In genomic region chr1:27759236-27759635, GRCh38 we compare ENCODE assay signal across 35 cellular contexts.
"Had no signal": no experiment of that assay in that cellular context is flagged by ENCODE, and none has a peak within 500 bp of the region (broad histone marks: within the 10 kb centered on the region; RNA-seq: fewer than 3 reads in every experiment).

No MANE protein-coding gene starts in this region.

- H3K27me3 Mint-ChIP-seq: activated B cell treated with CpG ODN at 0.5 μM for 24 hours; activated CD4-positive, alpha-beta memory T cell treated with anti-CD3 and anti-CD28 coated beads, Interleukin-2, amount 10 ng/mL, durations not matched to agents 7 days and 5 days; activated CD4-positive, alpha-beta T cell treated with anti-CD3 and anti-CD28 coated beads, Interleukin-2, amount 10 ng/mL, durations not matched to agents 24 days and 14 days; activated CD8-positive, alpha-beta memory T cell treated with anti-CD3 and anti-CD28 coated beads, Interleukin-2, amount 10 ng/mL, durations not matched to agents 7 days and 5 days; activated naive CD4-positive, alpha-beta T cell treated with anti-CD3 and anti-CD28 coated beads, Interleukin-2, amount 10 ng/mL, durations not matched to agents 7 days and 5 days; activated naive CD4-positive, alpha-beta T cell treated with anti-CD3 and anti-CD28 coated beads, Interleukin-2, amount 50 U/mL, for 24 hours; activated naive CD8-positive, alpha-beta T cell; activated naive CD8-positive, alpha-beta T cell treated with anti-CD3 and anti-CD28 coated beads, Interleukin-2, amount 10 ng/mL, durations not matched to agents 7 days and 5 days; activated naive CD8-positive, alpha-beta T cell treated with anti-CD3 and anti-CD28 coated beads, Interleukin-2, amount 50 U/mL, for 24 hours; activated T-cell treated with anti-CD3 and anti-CD28 coated beads, Interleukin-2, amount 50 U/mL, for 24 hours; brain; central memory CD8-positive, alpha-beta T cell; T-cell had no signal

- H3K4me1 Mint-ChIP-seq: activated B cell treated with CpG ODN at 0.5 μM for 24 hours; activated CD4-positive, alpha-beta memory T cell treated with anti-CD3 and anti-CD28 coated beads, Interleukin-2, amount 10 ng/mL, durations not matched to agents 7 days and 5 days; activated CD4-positive, alpha-beta T cell treated with anti-CD3 and anti-CD28 coated beads, Interleukin-2, amount 10 ng/mL, durations not matched to agents 24 days and 14 days; activated CD8-positive, alpha-beta memory T cell treated with anti-CD3 and anti-CD28 coated beads, Interleukin-2, amount 10 ng/mL, durations not matched to agents 7 days and 5 days; activated naive CD4-positive, alpha-beta T cell treated with anti-CD3 and anti-CD28 coated beads, Interleukin-2, amount 10 ng/mL, durations not matched to agents 7 days and 5 days; activated naive CD4-positive, alpha-beta T cell treated with anti-CD3 and anti-CD28 coated beads, Interleukin-2, amount 50 U/mL, for 24 hours; activated naive CD8-positive, alpha-beta T cell treated with anti-CD3 and anti-CD28 coated beads, Interleukin-2, amount 10 ng/mL, durations not matched to agents 7 days and 5 days; activated naive CD8-positive, alpha-beta T cell treated with anti-CD3 and anti-CD28 coated beads, Interleukin-2, amount 50 U/mL, for 24 hours; brain; central memory CD8-positive, alpha-beta T cell; T-cell had no signal

- H3K4me1 ChIP-seq: ascending aorta had no signal

- DNase-seq: activated B cell treated with CpG ODN at 0.5 μM for 24 hours; activated CD4-positive, alpha-beta memory T cell treated with anti-CD3 and anti-CD28 coated beads, Interleukin-2, amount 10 ng/mL, durations not matched to agents 7 days and 5 days; activated CD4-positive, alpha-beta T cell treated with anti-CD3 and anti-CD28 coated beads for 4 hours; activated CD4-positive, alpha-beta T cell treated with anti-CD3 and anti-CD28 coated beads, Interleukin-2, amount 10 ng/mL, durations not matched to agents 24 days and 14 days; activated CD4-positive, alpha-beta T cell treated with anti-CD3 and anti-CD28 coated beads, Interleukin-2, amount 50 U/mL, for 1 hour; activated CD4-positive, alpha-beta T cell treated with anti-CD3 and anti-CD28 coated beads, Interleukin-2, amount 50 U/mL, for 4 hours; activated CD4-positive, CD25-positive, alpha-beta regulatory T cell treated with anti-CD3 and anti-CD28 coated beads, Interleukin-2, amount 50 U/mL, for 72 hours; activated CD8-positive, alpha-beta memory T cell treated with anti-CD3 and anti-CD28 coated beads for 24 hours; activated CD8-positive, alpha-beta memory T cell treated with anti-CD3 and anti-CD28 coated beads, Interleukin-2, amount 10 ng/mL, durations not matched to agents 7 days and 5 days; activated CD8-positive, alpha-beta memory T cell treated with anti-CD3 and anti-CD28 coated beads, Interleukin-2, amount 50 U/mL, for 48 hours; activated CD8-positive, alpha-beta T cell treated with anti-CD3 and anti-CD28 coated beads, Interleukin-2, amount 10 ng/mL, durations not matched to agents 7 days and 5 days; activated effector memory CD4-positive, alpha-beta T cell treated with Interleukin-2 at 50 U/mL for 16 hours; activated gamma-delta T cell; activated naive CD4-positive, alpha-beta T cell treated with anti-CD3 and anti-CD28 coated beads, Interleukin-2, amount 10 ng/mL, durations not matched to agents 7 days and 5 days; activated naive CD4-positive, alpha-beta T cell treated with Interleukin-2 at 50 U/mL for 16 hours; activated naive CD8-positive, alpha-beta T cell treated with anti-CD3 and anti-CD28 coated beads, Interleukin-2, amount 10 ng/mL, durations not matched to agents 7 days and 5 days; activated naive CD8-positive, alpha-beta T cell treated with anti-CD3 and anti-CD28 coated beads, Interleukin-2, amount 50 U/mL, for 24 hours; activated T-cell treated with anti-CD3 and anti-CD28 coated beads, Interleukin-2, amount 50 U/mL, for 24 hours; activated T-cell treated with anti-CD3 and anti-CD28 coated beads, Interleukin-2, amount 50 U/mL, for 48 hours; amygdala; anterior cingulate cortex; caudate nucleus; cerebellar nuclear complex; T-cell; T-helper 2 cell; T-helper 9 cell had no signal

- H3K27ac Mint-ChIP-seq: activated B cell treated with CpG ODN at 0.5 μM for 24 hours; activated CD4-positive, alpha-beta memory T cell treated with anti-CD3 and anti-CD28 coated beads, Interleukin-2, amount 10 ng/mL, durations not matched to agents 7 days and 5 days; activated CD4-positive, alpha-beta T cell treated with anti-CD3 and anti-CD28 coated beads, Interleukin-2, amount 10 ng/mL, durations not matched to agents 24 days and 14 days; activated CD8-positive, alpha-beta memory T cell treated with anti-CD3 and anti-CD28 coated beads, Interleukin-2, amount 10 ng/mL, durations not matched to agents 7 days and 5 days; activated CD8-positive, alpha-beta T cell treated with anti-CD3 and anti-CD28 coated beads, Interleukin-2, amount 10 ng/mL, durations not matched to agents 7 days and 5 days; activated naive CD4-positive, alpha-beta T cell treated with anti-CD3 and anti-CD28 coated beads, Interleukin-2, amount 10 ng/mL, durations not matched to agents 7 days and 5 days; activated naive CD4-positive, alpha-beta T cell treated with anti-CD3 and anti-CD28 coated beads, Interleukin-2, amount 50 U/mL, for 24 hours; activated naive CD8-positive, alpha-beta T cell; activated naive CD8-positive, alpha-beta T cell treated with anti-CD3 and anti-CD28 coated beads, Interleukin-2, amount 10 ng/mL, durations not matched to agents 7 days and 5 days; activated naive CD8-positive, alpha-beta T cell treated with anti-CD3 and anti-CD28 coated beads, Interleukin-2, amount 50 U/mL, for 24 hours; activated T-helper 2 cell treated with anti-CD3 and anti-CD28 coated beads, Interferon-gamma antibody, Interleukin-2, Interleukin-4, amounts not matched to agents 10 μg/mL and 5 μg/mL and 100 μg/mL, durations not matched to agents 14 hours and 24 hours and 36 hours; brain; T-cell; T-helper 2 cell treated with Interferon-gamma antibody and Interleukin-4, amounts not matched to agents 5 μg/mL and 100 μg/mL, for 36 hours had no signal

- H3K4me3 Mint-ChIP-seq: activated B cell treated with CpG ODN at 0.5 μM for 24 hours; activated CD4-positive, alpha-beta memory T cell treated with anti-CD3 and anti-CD28 coated beads, Interleukin-2, amount 10 ng/mL, durations not matched to agents 7 days and 5 days; activated CD4-positive, alpha-beta T cell treated with anti-CD3 and anti-CD28 coated beads, Interleukin-2, amount 10 ng/mL, durations not matched to agents 24 days and 14 days; activated CD8-positive, alpha-beta memory T cell treated with anti-CD3 and anti-CD28 coated beads, Interleukin-2, amount 10 ng/mL, durations not matched to agents 7 days and 5 days; activated CD8-positive, alpha-beta T cell treated with anti-CD3 and anti-CD28 coated beads, Interleukin-2, amount 10 ng/mL, durations not matched to agents 7 days and 5 days; activated naive CD4-positive, alpha-beta T cell treated with anti-CD3 and anti-CD28 coated beads, Interleukin-2, amount 10 ng/mL, durations not matched to agents 7 days and 5 days; activated naive CD4-positive, alpha-beta T cell treated with anti-CD3 and anti-CD28 coated beads, Interleukin-2, amount 50 U/mL, for 24 hours; activated naive CD8-positive, alpha-beta T cell; activated naive CD8-positive, alpha-beta T cell treated with anti-CD3 and anti-CD28 coated beads, Interleukin-2, amount 10 ng/mL, durations not matched to agents 7 days and 5 days; activated naive CD8-positive, alpha-beta T cell treated with anti-CD3 and anti-CD28 coated beads, Interleukin-2, amount 50 U/mL, for 24 hours; activated T-cell treated with anti-CD3 and anti-CD28 coated beads, Interleukin-2, amount 50 U/mL, for 24 hours; brain; central memory CD8-positive, alpha-beta T cell; T-cell; T-helper 2 cell treated with Interferon-gamma antibody and Interleukin-4, amounts not matched to agents 5 μg/mL and 100 μg/mL, for 36 hours had no signal

- H3K4me3 ChIP-seq: ascending aorta, cardiac muscle cell had no signal

- H3K27me3 ChIP-seq: ascending aorta, cardiac muscle cell had no signal

- H3K9me3 ChIP-seq: ascending aorta had no signal

- H3K27ac ChIP-seq: ascending aorta, cardiac muscle cell, VCaP had no signal

- H3K9me3 Mint-ChIP-seq: activated B cell treated with CpG ODN at 0.5 μM for 24 hours; activated CD4-positive, alpha-beta memory T cell treated with anti-CD3 and anti-CD28 coated beads, Interleukin-2, amount 10 ng/mL, durations not matched to agents 7 days and 5 days; activated CD4-positive, alpha-beta T cell treated with anti-CD3 and anti-CD28 coated beads, Interleukin-2, amount 10 ng/mL, durations not matched to agents 24 days and 14 days; activated naive CD4-positive, alpha-beta T cell treated with anti-CD3 and anti-CD28 coated beads, Interleukin-2, amount 10 ng/mL, durations not matched to agents 7 days and 5 days; activated naive CD4-positive, alpha-beta T cell treated with anti-CD3 and anti-CD28 coated beads, Interleukin-2, amount 50 U/mL, for 24 hours; activated naive CD8-positive, alpha-beta T cell treated with anti-CD3 and anti-CD28 coated beads, Interleukin-2, amount 10 ng/mL, durations not matched to agents 7 days and 5 days; activated naive CD8-positive, alpha-beta T cell treated with anti-CD3 and anti-CD28 coated beads, Interleukin-2, amount 50 U/mL, for 24 hours; activated T-cell treated with anti-CD3 and anti-CD28 coated beads, Interleukin-2, amount 50 U/mL, for 24 hours; activated T-helper 2 cell treated with anti-CD3 and anti-CD28 coated beads, Interferon-gamma antibody, Interleukin-2, Interleukin-4, amounts not matched to agents 10 μg/mL and 5 μg/mL and 100 μg/mL, durations not matched to agents 14 hours and 24 hours and 36 hours; brain; central memory CD8-positive, alpha-beta T cell; T-cell; T-helper 2 cell treated with Interferon-gamma antibody and Interleukin-4, amounts not matched to agents 5 μg/mL and 100 μg/mL, for 36 hours had no signal

- ATAC-seq: activated CD8-positive, alpha-beta memory T cell treated with anti-CD3 and anti-CD28 coated beads, Interleukin-2, amount 10 ng/mL, durations not matched to agents 7 days and 5 days; activated CD8-positive, alpha-beta T cell treated with anti-CD3 and anti-CD28 coated beads, Interleukin-2, amount 10 ng/mL, durations not matched to agents 7 days and 5 days; activated naive CD8-positive, alpha-beta T cell treated with anti-CD3 and anti-CD28 coated beads, Interleukin-2, amount 50 U/mL, for 24 hours; T-cell had no signal
